1 cellular context compared by ENCODE assay signal in the genomic region with DNA sequence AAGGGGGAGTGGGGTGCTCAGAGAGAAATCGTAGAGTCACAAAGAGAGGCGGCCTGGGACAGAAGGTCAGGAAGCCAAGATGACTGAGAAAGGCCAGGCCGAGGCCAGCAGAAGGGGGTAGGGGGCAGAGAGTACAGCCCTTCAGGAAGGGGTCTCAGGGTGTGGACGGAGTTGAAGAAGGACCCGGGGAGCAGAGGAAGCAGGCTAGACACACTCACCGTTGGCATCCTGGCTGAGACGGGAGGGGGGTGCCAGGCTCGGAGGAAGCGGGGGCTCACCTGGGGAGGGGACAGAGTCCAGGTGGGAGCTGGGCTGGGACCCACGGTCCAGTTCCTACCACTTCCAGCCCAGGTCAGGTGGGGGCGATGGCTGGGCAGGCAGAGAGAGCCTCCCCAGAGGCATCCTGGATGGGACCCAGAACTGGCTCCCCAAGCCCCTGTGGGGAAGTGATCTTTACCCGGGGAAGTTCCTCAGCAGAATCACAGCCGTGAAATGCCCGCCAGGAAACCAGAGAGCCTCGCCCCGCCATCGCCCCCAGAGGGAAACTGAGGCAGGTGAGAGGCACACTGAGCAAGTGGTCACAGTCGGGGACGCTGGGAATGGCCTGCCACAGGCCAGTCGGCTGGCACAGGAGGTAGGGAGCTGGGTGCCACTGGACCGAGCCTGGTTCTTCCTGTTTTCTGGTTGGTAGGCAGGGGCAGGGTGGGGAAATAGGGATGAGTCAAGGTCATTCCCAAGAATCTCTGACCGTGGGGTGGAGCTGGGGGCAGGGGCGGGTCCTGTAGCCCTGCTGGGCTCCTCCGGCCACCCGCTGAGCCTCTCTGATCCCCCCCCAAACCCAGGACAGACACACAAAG.
TF ChIP-seq lines count a peak whose summit lies in the region.

No MANE protein-coding gene starts in this region.

TF ChIP-seq in WTC11, 78 proteins besides CTCF, POLR2A, EP300 and RAD21 (continued from another document):
- TF ChIP-seq, protein P1, sequence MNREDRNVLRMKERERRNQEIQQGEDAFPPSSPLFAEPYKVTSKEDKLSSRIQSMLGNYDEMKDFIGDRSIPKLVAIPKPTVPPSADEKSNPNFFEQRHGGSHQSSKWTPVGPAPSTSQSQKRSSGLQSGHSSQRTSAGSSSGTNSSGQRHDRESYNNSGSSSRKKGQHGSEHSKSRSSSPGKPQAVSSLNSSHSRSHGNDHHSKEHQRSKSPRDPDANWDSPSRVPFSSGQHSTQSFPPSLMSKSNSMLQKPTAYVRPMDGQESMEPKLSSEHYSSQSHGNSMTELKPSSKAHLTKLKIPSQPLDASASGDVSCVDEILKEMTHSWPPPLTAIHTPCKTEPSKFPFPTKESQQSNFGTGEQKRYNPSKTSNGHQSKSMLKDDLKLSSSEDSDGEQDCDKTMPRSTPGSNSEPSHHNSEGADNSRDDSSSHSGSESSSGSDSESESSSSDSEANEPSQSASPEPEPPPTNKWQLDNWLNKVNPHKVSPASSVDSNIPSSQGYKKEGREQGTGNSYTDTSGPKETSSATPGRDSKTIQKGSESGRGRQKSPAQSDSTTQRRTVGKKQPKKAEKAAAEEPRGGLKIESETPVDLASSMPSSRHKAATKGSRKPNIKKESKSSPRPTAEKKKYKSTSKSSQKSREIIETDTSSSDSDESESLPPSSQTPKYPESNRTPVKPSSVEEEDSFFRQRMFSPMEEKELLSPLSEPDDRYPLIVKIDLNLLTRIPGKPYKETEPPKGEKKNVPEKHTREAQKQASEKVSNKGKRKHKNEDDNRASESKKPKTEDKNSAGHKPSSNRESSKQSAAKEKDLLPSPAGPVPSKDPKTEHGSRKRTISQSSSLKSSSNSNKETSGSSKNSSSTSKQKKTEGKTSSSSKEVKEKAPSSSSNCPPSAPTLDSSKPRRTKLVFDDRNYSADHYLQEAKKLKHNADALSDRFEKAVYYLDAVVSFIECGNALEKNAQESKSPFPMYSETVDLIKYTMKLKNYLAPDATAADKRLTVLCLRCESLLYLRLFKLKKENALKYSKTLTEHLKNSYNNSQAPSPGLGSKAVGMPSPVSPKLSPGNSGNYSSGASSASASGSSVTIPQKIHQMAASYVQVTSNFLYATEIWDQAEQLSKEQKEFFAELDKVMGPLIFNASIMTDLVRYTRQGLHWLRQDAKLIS (CRISPR knock-in tag; IDR thresholded peaks at IDR 0.05; ENCODE audit: borderline replicate concordance): no peak
- TF ChIP-seq ZNF416 (CRISPR knock-in tag; IDR thresholded peaks at IDR 0.05) (no peak), MYBL2 (CRISPR knock-in tag; IDR thresholded peaks at IDR 0.05) (no peak), ZNF532 (CRISPR knock-in tag; IDR thresholded peaks at IDR 0.05; ENCODE audit: borderline replicate concordance) (no peak), ZNF219 (CRISPR knock-in tag; IDR thresholded peaks at IDR 0.05; ENCODE audit: borderline replicate concordance) (no peak), NR2C2 (CRISPR knock-in tag; IDR thresholded peaks at IDR 0.05) (no peak), HMGA2 (CRISPR knock-in tag; IDR thresholded peaks at IDR 0.05) (no peak), SMAD4 (CRISPR knock-in tag; IDR thresholded peaks at IDR 0.05) (no peak), OVOL2 (CRISPR knock-in tag; IDR thresholded peaks at IDR 0.05; ENCODE audit: borderline replicate concordance) (no peak), CBFB (CRISPR knock-in tag; IDR thresholded peaks at IDR 0.05; ENCODE audit: low read depth) (no peak)
- TF ChIP-seq, protein P2, sequence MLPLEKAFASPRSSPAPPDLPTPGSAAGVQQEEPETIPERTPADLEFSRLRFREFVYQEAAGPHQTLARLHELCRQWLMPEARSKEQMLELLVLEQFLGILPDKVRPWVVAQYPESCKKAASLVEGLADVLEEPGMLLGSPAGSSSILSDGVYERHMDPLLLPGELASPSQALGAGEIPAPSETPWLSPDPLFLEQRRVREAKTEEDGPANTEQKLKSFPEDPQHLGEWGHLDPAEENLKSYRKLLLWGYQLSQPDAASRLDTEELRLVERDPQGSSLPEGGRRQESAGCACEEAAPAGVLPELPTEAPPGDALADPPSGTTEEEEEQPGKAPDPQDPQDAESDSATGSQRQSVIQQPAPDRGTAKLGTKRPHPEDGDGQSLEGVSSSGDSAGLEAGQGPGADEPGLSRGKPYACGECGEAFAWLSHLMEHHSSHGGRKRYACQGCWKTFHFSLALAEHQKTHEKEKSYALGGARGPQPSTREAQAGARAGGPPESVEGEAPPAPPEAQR (CRISPR knock-in tag; IDR thresholded peaks at IDR 0.05): no peak
- TF ChIP-seq, protein P3, sequence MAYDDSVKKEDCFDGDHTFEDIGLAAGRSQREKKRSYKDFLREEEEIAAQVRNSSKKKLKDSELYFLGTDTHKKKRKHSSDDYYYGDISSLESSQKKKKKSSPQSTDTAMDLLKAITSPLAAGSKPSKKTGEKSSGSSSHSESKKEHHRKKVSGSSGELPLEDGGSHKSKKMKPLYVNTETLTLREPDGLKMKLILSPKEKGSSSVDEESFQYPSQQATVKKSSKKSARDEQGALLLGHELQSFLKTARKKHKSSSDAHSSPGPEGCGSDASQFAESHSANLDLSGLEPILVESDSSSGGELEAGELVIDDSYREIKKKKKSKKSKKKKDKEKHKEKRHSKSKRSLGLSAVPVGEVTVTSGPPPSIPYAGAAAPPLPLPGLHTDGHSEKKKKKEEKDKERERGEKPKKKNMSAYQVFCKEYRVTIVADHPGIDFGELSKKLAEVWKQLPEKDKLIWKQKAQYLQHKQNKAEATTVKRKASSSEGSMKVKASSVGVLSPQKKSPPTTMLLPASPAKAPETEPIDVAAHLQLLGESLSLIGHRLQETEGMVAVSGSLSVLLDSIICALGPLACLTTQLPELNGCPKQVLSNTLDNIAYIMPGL (CRISPR knock-in tag; IDR thresholded peaks at IDR 0.05): no peak
